Comparison of ENCODE assay signal across 8 cellular contexts in genomic region chr9:136787690-136788400, GRCh38. TPM values are rescaled to one million over a fixed set of nuclear protein-coding genes. Genes with fewer than 3 reads are reported as not detected.
DNase-seq lines count a peak whose midpoint lies in the region; ATAC-seq and TF ChIP-seq lines count a peak whose summit lies in the region.

No MANE protein-coding gene starts in this region.

- TF ChIP-seq CTCF in choroid plexus epithelial cell (conservative IDR thresholded peaks at IDR 0.05; ENCODE audit: low read depth, low read length), result peak; percentile 81

- no peak for ATAC-seq in activated CD4-positive, CD25-positive, alpha-beta regulatory T cell treated with anti-CD3 and anti-CD28 coated beads, Interleukin-2, amount 50 U/mL, for 24 hours
- no peak for ATAC-seq in GM21576 (IDR thresholded peaks at IDR 0.05; ENCODE audit: unreplicated experiment)

- DNase-seq in activated CD4-positive, CD25-positive, alpha-beta regulatory T cell (lab: John Stamatoyannopoulos, UW), result peak; percentile 30 to 53 (median 44)
- DNase-seq in NCI-H2196 treated with DMSO at 0.1 percent for 48 hours (lab: John Stamatoyannopoulos, UW; ENCODE audit: unreplicated experiment) (peak; percentile 58), choroid plexus epithelial cell (ENCODE audit: low read depth) (peak; percentile 66), lung microvascular endothelial cell (ENCODE audit: low read depth in 2 of 2) (peak; percentile 63 to 77)
- DNase-seq in activated CD4-positive, alpha-beta T cell treated with anti-CD3 and anti-CD28 coated beads for 1 hour, result peak; percentile 55
- peak; percentile 31 to 39 for DNase-seq in stimulated activated CD8-positive, alpha-beta memory T cell treated with anti-CD3 and anti-CD28 coated beads, Interleukin-2, amount 100 ng/mL, for 1 hour (ENCODE audit: low read depth in 2 of 2)

- H3K4me3 ChIP-seq in choroid plexus epithelial cell (ENCODE audit: low read depth, low read length), result peak overlapping the region; percentile 34

RNA-seq across cellular contexts. Expression of gene TMEM141, which starts 3.3 kb away (rescaled TPM):
- total RNA-seq in lung microvascular endothelial cell, result 65.4 and 66.7 TPM in 2 replicates

RNA-seq across cellular contexts. Expression of gene CCDC183, which starts 8.3 kb away (rescaled TPM):
- 0.22 and 1.4 TPM in 2 replicates for total RNA-seq in lung microvascular endothelial cell

RNA-seq across cellular contexts. Expression of gene RABL6, which starts 19.9 kb away (rescaled TPM):
- 43.8 and 47.7 TPM in 2 replicates for total RNA-seq in lung microvascular endothelial cell

RNA-seq across cellular contexts. Expression of gene LCN15, which starts 23.5 kb away (rescaled TPM):
- total RNA-seq in lung microvascular endothelial cell, result 0.22 TPM in 1 of 2 replicates, not detected in the other

RNA-seq across cellular contexts. Expression of gene LCN8, which starts 29.8 kb away (rescaled TPM):
- not detected in 2 replicates for total RNA-seq in lung microvascular endothelial cell
